Comparison of ENCODE assay signal across 9 cellular contexts in the genomic region with DNA sequence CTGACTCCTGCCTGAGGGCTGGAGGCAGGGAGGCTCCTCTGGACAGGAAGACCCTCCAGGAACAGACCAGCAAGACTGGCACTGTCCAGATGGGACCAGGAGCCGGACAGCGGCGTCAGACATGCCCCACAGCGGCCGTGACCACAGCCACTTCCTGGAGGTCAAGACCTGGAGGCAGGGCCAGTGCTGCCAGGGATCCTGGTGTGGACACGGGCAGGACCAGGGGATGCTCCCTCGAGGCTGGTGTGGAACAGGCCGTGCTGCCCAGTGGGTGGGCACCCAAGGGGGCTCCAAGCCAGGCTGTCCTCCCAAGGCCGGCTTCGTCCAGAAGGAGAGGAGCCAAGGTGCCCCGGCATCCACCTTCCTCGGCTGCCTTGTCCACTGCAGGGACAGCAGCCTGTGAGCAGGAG. TPM values are rescaled to one million over a fixed set of nuclear protein-coding genes. Genes with fewer than 3 reads are reported as not detected.
DNase-seq lines count a peak whose midpoint lies in the region; ATAC-seq and TF ChIP-seq lines count a peak whose summit lies in the region.
"Had no signal": no experiment of that assay in that cellular context is flagged by ENCODE, and none has a peak within 500 bp of the region (broad histone marks: within the 10 kb centered on the region; RNA-seq: fewer than 3 reads in every experiment).

No MANE protein-coding gene starts in this region.

- no peaks in the 10 kb centered on the region for H3K36me3 ChIP-seq in mammary epithelial cell (ENCODE audit: insufficient read depth, low read length)
- no peaks in the 10 kb centered on the region for H3K36me3 ChIP-seq in aorta (ENCODE audit: control insufficient read depth in 1 of 2, insufficient read depth in 2 of 2, low read length in 1 of 2)

- dilution Hi-C loops in mammary epithelial cell (cut with HindIII; ENCODE audit: low sequenced_read_pairs) = no loop called here

- intact Hi-C loops in mammary epithelial cell (cut with micrococcal nuclease) (no loop called here), aorta (cut with DNase I) (no loop called here)

- no peak overlapping the region for H3K9ac ChIP-seq in mammary epithelial cell (ENCODE audit: insufficient read depth, low read length)

- H3K4me1 ChIP-seq in mammary epithelial cell (ENCODE audit: insufficient read depth, low read length) (peaks cover 41% of the 10 kb centered on the region), mononuclear cell (ENCODE audit: insufficient read depth, low read length) (peaks cover 81% of the 10 kb centered on the region), aorta (ENCODE audit: control insufficient read depth in 1 of 2, insufficient read depth in 2 of 2, low read length in 2 of 2) (no peaks in the 10 kb centered on the region)

- CTCF ChIA-PET in mammary epithelial cell (lab: Charles Lee; ENCODE audit: low non-redundant PET) = no interaction called here

- no peaks in the 10 kb centered on the region for H4K20me1 ChIP-seq in mammary epithelial cell (ENCODE audit: insufficient read depth, low read length)

- in situ Hi-C loops in mammary epithelial cell (cut with MboI; ENCODE audit: low sequenced_read_pairs in 2 of 2) = no loop called here

- H3K27ac ChIP-seq in mammary epithelial cell (ENCODE audit: insufficient read depth, low read depth, low read length) (peak overlapping the region; percentile 63), aorta (ENCODE audit: low read depth in 1 of 2, low read length in 2 of 2) (peak overlapping the region in 1 of 2 donors; percentile 41)

- peak overlapping the region; percentile 57 for H2AFZ ChIP-seq in mammary epithelial cell (ENCODE audit: low read depth, low read length)

- H3K27me3 ChIP-seq in mammary epithelial cell (ENCODE audit: insufficient read depth, low read length) = no peaks in the 10 kb centered on the region
- H3K27me3 ChIP-seq in mononuclear cell (ENCODE audit: insufficient read depth, low read length) = no peaks in the 10 kb centered on the region
- no peaks in the 10 kb centered on the region for H3K27me3 ChIP-seq in aorta (ENCODE audit: control insufficient read depth in 1 of 2, insufficient read depth in 2 of 2, low read length in 1 of 2)

- H3K4me2 ChIP-seq in mammary epithelial cell (ENCODE audit: insufficient read depth, low read depth, low read length) = peak overlapping the region; percentile 63

- TF ChIP-seq CTCF in mammary epithelial cell (conservative IDR thresholded peaks at IDR 0.05 in 1 of 2, IDR thresholded peaks at IDR 0.05 in 1 of 2; ENCODE audit: extremely low read depth in 1 of 2, insufficient read depth in 1 of 2, low read depth in 1 of 2, low read length in 2 of 2) = no peak

- H3K4me3 ChIP-seq in mammary epithelial cell (replicated peaks in 1 of 3; ENCODE audit: insufficient read depth in 1 of 3, low read depth in 2 of 3, low read length in 3 of 3) (no peak overlapping the region), mononuclear cell (ENCODE audit: low read length) (peak overlapping the region; percentile 12), aorta (ENCODE audit: low read length in 2 of 2) (no peak overlapping the region)

- peak; percentile 62 for DNase-seq in activated effector memory CD4-positive, alpha-beta T cell treated with anti-CD3 and anti-CD28 coated beads, Interleukin-2, amount 50 U/mL, for 16 hours
- DNase-seq in activated effector memory CD4-positive, alpha-beta T cell treated with Interleukin-2 at 50 U/mL for 16 hours = no peak
- no peak for DNase-seq in mammary epithelial cell
- DNase-seq in aorta = peak; percentile 82 to 84
- DNase-seq in KG1 (lab: John Stamatoyannopoulos, UW) = no peak
- DNase-seq in COLO668 (lab: John Stamatoyannopoulos, UW; ENCODE audit: unreplicated experiment) = no peak
- DNase-seq: stimulated activated naive CD4-positive, alpha-beta T cell had no signal

- no TSS peak for BruUV-seq in mammary epithelial cell (replicated peaks; lab: Mats Ljungman, UMichigan)

- no peaks in the 10 kb centered on the region for H3K79me2 ChIP-seq in mammary epithelial cell (ENCODE audit: insufficient read depth, low read length)

- ATAC-seq in aorta (ENCODE audit: low FRiP score) (peak; percentile 16), GM18502 (IDR thresholded peaks at IDR 0.05; ENCODE audit: poor library complexity, unreplicated experiment) (no peak)

- H3K9me3 ChIP-seq in mammary epithelial cell (replicated peaks; ENCODE audit: insufficient read depth, low read length) (no peaks in the 10 kb centered on the region), mononuclear cell (ENCODE audit: low read depth, low read length) (no peaks in the 10 kb centered on the region), aorta (ENCODE audit: control insufficient read depth, low read length) (no peaks in the 10 kb centered on the region)

- WGBS in mammary epithelial cell (ENCODE audit: low coverage, missing lambda C conversion rate) = 75% methylated on average over 4 of the region's 12 CpGs
- whole genome bisulfite sequencing in aorta, 2 donors = 72 to 77% methylated on average over 12 of the region's 12 CpGs

RNA-seq across cellular contexts. Expression of a gene that starts 4.5 kb away (rescaled TPM):
- total RNA-seq in mammary epithelial cell (10 to 100 TPM; 24.8 to 52.0 TPM), mononuclear cell (36.6 TPM), aorta (10 to 100 TPM; 31.2 to 53.4 TPM)
- polyA plus RNA-seq in mammary epithelial cell (14.1 TPM), aorta (100 to 1,000 TPM in 1 of 2 donors, 10 to 100 TPM in 1; 17.8 to 145 TPM)
- 7.5 TPM for polyA minus RNA-seq in mammary epithelial cell

RNA-seq across cellular contexts. Expression of a gene that starts 11.7 kb away (rescaled TPM):
- 100 to 1,000 TPM; 180 to 212 TPM for total RNA-seq in mammary epithelial cell
- polyA plus RNA-seq in mammary epithelial cell = 118 TPM
- polyA minus RNA-seq in mammary epithelial cell = 42.3 TPM
- total RNA-seq in mononuclear cell = 105 TPM
- 10 to 100 TPM; 55.6 to 96.9 TPM for total RNA-seq in aorta
- polyA plus RNA-seq in aorta = 10 to 100 TPM in 1 of 2 donors, 1 to 10 TPM in 1; 7.6 to 20.3 TPM

RNA-seq across cellular contexts. Expression of a gene that starts 56.4 kb away (rescaled TPM):
- total RNA-seq in mammary epithelial cell = 100 to 1,000 TPM in 1 of 2 donors, 10 to 100 TPM in 1; 68.7 to 163 TPM
- 146 TPM for polyA plus RNA-seq in mammary epithelial cell
- polyA minus RNA-seq in mammary epithelial cell = 216 TPM
- 89.3 TPM for total RNA-seq in mononuclear cell
- total RNA-seq in aorta = 100 to 1,000 TPM; 130 to 153 TPM
- polyA plus RNA-seq in aorta = 10 to 100 TPM; 39.9 to 73.4 TPM

Comparison
In these comparisons a context has a peak if more than half of its experiments do, and no peak if none do; other contexts are left out.
1. DNase-seq: peak in activated effector memory CD4-positive, alpha-beta T cell treated with anti-CD3 and anti-CD28 coated beads, Interleukin-2, amount 50 U/mL, for 16 hours (single experiment) and aorta (2 of 2); none in activated effector memory CD4-positive, alpha-beta T cell treated with Interleukin-2 at 50 U/mL for 16 hours (single experiment), mammary epithelial cell (single experiment), KG1 (single experiment) and COLO668 (single experiment).